Comparison of ENCODE assay signal across 14 cellular contexts in the genomic region with DNA sequence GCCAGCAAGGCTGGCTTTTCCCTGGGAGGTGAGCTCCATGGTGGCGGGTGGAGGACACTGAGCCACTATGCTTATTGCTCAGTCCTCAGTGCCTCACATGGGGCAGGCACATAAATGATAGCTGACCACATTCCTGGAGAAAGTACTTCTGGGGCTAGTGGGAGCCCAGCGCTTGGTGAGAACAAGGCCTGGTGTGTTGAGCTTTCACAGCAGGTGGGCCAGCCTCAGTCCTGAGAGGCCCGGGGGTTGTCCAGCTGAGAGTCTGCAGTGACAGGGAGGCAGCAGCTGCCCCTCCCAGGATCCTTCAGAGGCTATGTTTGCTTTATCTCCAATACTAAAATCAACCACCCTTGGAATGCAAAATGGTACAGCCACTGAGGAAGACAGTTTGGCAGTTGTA.
A peak's percentile ranks its signal among the peaks of the same experiment; 100 is the strongest.
DNase-seq lines count a peak whose midpoint lies in the region; ATAC-seq and TF ChIP-seq lines count a peak whose summit lies in the region.
"Had no signal": no experiment of that assay in that cellular context is flagged by ENCODE, and none has a peak within 500 bp of the region (broad histone marks: within the 10 kb centered on the region; RNA-seq: fewer than 3 reads in every experiment).

No MANE protein-coding gene starts in this region.

- ATAC-seq in activated CD4-positive, CD25-positive, alpha-beta regulatory T cell treated with anti-CD3 and anti-CD28 coated beads, Interleukin-2, amount 50 U/mL, for 24 hours: no peak
- no peak for ATAC-seq in GM21367 (IDR thresholded peaks at IDR 0.05; ENCODE audit: unreplicated experiment)

- DNase-seq in NCI-H2227 (lab: John Stamatoyannopoulos, UW; ENCODE audit: unreplicated experiment): peak; percentile 16
- no peak for DNase-seq in NCI-H2227 treated with DMSO at 0.1 percent for 48 hours (lab: John Stamatoyannopoulos, UW)
- DNase-seq in NCI-H69 (lab: John Stamatoyannopoulos, UW): peak; percentile 67
- DNase-seq in myocyte (ENCODE audit: low read depth): peak; percentile 86
- no peak for DNase-seq in occipital lobe (lab: John Stamatoyannopoulos, UW)
- DNase-seq in GM10266 (ENCODE audit: extremely low spot score): no peak
- DNase-seq: C1 segment of cervical spinal cord, DMS79, KBM-7, MG63, NCI-H1105 treated with DMSO at 0.1 percent for 48 hours, NCI-H345 had no signal

- no peak for TF ChIP-seq CTCF in GM10266 (IDR thresholded peaks at IDR 0.05; ENCODE audit: control insufficient read depth, insufficient read depth, low read depth, missing control alignments)

Comparison
In these comparisons a context has a peak if more than half of its experiments do, and no peak if none do; other contexts are left out.
1. DNase-seq: peak in NCI-H2227 (single experiment), NCI-H69 (single experiment) and myocyte (single experiment); none in NCI-H2227 treated with DMSO at 0.1 percent for 48 hours (single experiment), occipital lobe (single experiment) and GM10266 (single experiment).